22 cellular contexts compared by ENCODE assay signal in the genomic region with DNA sequence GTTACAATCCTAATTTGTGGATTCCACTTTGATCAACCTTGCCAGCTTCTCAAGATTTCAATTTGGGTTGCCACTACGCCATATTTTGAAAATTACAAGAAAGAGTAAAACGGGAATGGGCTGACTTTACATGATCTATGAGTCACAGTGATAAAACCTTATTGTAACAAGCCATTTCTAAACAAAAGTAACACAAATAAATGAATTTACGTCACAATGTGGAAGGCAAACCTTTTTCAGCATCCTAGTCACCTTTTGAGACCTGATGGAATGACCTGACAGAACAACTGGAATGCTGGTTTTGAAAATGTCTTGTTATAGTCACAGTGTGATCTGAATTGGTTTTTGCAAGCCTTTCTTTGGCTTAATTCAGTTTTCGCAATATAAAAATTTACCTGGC.
DNase-seq lines count a peak whose midpoint lies in the region; FAIRE-seq and TF ChIP-seq lines count a peak whose summit lies in the region.
"Had no signal": no experiment of that assay in that cellular context is flagged by ENCODE, and none has a peak within 500 bp of the region (broad histone marks: within the 10 kb centered on the region; RNA-seq: fewer than 3 reads in every experiment).

No MANE protein-coding gene starts in this region.

- peaks cover 2% of the 10 kb centered on the region; the same call in 1 of the 2 replicates for H3K36me3 ChIP-seq in KMS-11 (ENCODE audit: insufficient read depth)
- no peaks in the 10 kb centered on the region for H3K36me3 ChIP-seq in small intestine (ENCODE audit: control insufficient read depth in 2 of 2, insufficient read depth in 2 of 2, low read length in 2 of 2)
- H3K36me3 ChIP-seq: ascending aorta, ovary, transverse colon had no signal

- peak; percentile 71 for DNase-seq in ELR (ENCODE audit: low read depth)
- no peak for DNase-seq in chondrocyte (ENCODE audit: low spot score)
- no peak for DNase-seq in osteocyte (ENCODE audit: extremely low spot score, unreplicated experiment)
- no peak for DNase-seq in DMS 273 treated with DMSO at 0.1 percent for 48 hours (lab: John Stamatoyannopoulos, UW)
- DNase-seq in small intestine = no peak
- DNase-seq in OCI-M1 (lab: John Stamatoyannopoulos, UW) = no peak
- DNase-seq: activated CD4-positive, alpha-beta T cell treated with anti-CD3 and anti-CD28 coated beads, Interleukin-2, amount 10 ng/mL, durations not matched to agents 7 days and 5 days; activated naive CD4-positive, alpha-beta T cell treated with anti-CD3 and anti-CD28 coated beads, Interleukin-2, amount 10 ng/mL, durations not matched to agents 7 days and 5 days; foreskin fibroblast; hypothalamus; Karpas-422; NCI-H1105; NCI-H69; ovary; SHP77; stimulated activated CD4-positive, alpha-beta T cell treated with anti-CD3 and anti-CD28 coated beads, Interleukin-1b, Interleukin-23, amount 100 ng/mL, for 48 hours; stimulated activated naive CD8-positive, alpha-beta T cell treated with anti-CD3 and anti-CD28 coated beads, Interleukin-15, amount 100 ng/mL, for 72 hours; T-helper 1 cell; transverse colon had no signal

- H3K9ac ChIP-seq in KMS-11 = no peak overlapping the region
- H3K9ac ChIP-seq: BLaER1 had no signal

- H3K27ac ChIP-seq in KMS-11 (peak overlapping the region; percentile 10; the same call in 1 of the 2 replicates), small intestine (ENCODE audit: low read depth in 1 of 2, low read length in 1 of 2) (no peak overlapping the region)
- H3K27ac ChIP-seq: ascending aorta, BLaER1, ovary had no signal

- H3K27me3 Mint-ChIP-seq in chondrocyte (ENCODE audit: low read depth) (no peaks in the 10 kb centered on the region), osteocyte (ENCODE audit: unreplicated experiment) (no peaks in the 10 kb centered on the region)
- H3K27me3 Mint-ChIP-seq: activated CD4-positive, alpha-beta T cell treated with anti-CD3 and anti-CD28 coated beads, Interleukin-2, amount 10 ng/mL, durations not matched to agents 7 days and 5 days; activated naive CD4-positive, alpha-beta T cell treated with anti-CD3 and anti-CD28 coated beads, Interleukin-2, amount 10 ng/mL, durations not matched to agents 7 days and 5 days; stimulated activated naive CD8-positive, alpha-beta T cell treated with anti-CD3 and anti-CD28 coated beads, Interleukin-15, amount 100 ng/mL, for 72 hours had no signal

- no peaks in the 10 kb centered on the region; the same call in 1 of the 2 replicates for H4K20me1 ChIP-seq in KMS-11 (ENCODE audit: insufficient read depth)
- H4K20me1 ChIP-seq: BLaER1 had no signal

- H3K4me2 ChIP-seq in KMS-11 = peak overlapping the region; percentile 2; the same call in 1 of the 2 replicates
- H3K4me2 ChIP-seq: BLaER1 had no signal

- no peaks in the 10 kb centered on the region for H3K9me3 ChIP-seq in small intestine (ENCODE audit: control insufficient read depth, low read depth)
- H3K9me3 ChIP-seq: ascending aorta, ovary, transverse colon had no signal

- H3K27me3 ChIP-seq in KMS-11 (ENCODE audit: insufficient read depth, low read depth) (no peaks in the 10 kb centered on the region), small intestine (ENCODE audit: control insufficient read depth in 2 of 2, insufficient read depth in 2 of 2, low read length in 2 of 2) (no peaks in the 10 kb centered on the region)
- H3K27me3 ChIP-seq: ascending aorta, BLaER1, ovary, transverse colon had no signal

- H3K4me3 ChIP-seq in KMS-11 (IDR thresholded peaks at IDR 0.05; ENCODE audit: insufficient read depth, low read depth, low read length) (no peak overlapping the region), small intestine (ENCODE audit: low read depth in 1 of 2, low read length in 2 of 2) (no peak overlapping the region)
- H3K4me3 ChIP-seq: ascending aorta, BLaER1, ovary, transverse colon had no signal

- H3K36me3 Mint-ChIP-seq in chondrocyte (ENCODE audit: low read depth) (peaks cover 7% of the 10 kb centered on the region), osteocyte (ENCODE audit: unreplicated experiment) (peaks cover 14% of the 10 kb centered on the region)

- H3K27ac Mint-ChIP-seq in chondrocyte (ENCODE audit: unreplicated experiment) (peak overlapping the region; percentile 86), osteocyte (ENCODE audit: unreplicated experiment) (peak overlapping the region; percentile 75)
- H3K27ac Mint-ChIP-seq: activated CD4-positive, alpha-beta T cell treated with anti-CD3 and anti-CD28 coated beads, Interleukin-2, amount 10 ng/mL, durations not matched to agents 7 days and 5 days; activated naive CD4-positive, alpha-beta T cell treated with anti-CD3 and anti-CD28 coated beads, Interleukin-2, amount 10 ng/mL, durations not matched to agents 7 days and 5 days; stimulated activated naive CD8-positive, alpha-beta T cell treated with anti-CD3 and anti-CD28 coated beads, Interleukin-15, amount 100 ng/mL, for 72 hours had no signal

- peaks cover 7% of the 10 kb centered on the region for H3K9me3 Mint-ChIP-seq in chondrocyte (ENCODE audit: low read depth)
- peaks cover 6% of the 10 kb centered on the region for H3K9me3 Mint-ChIP-seq in osteocyte (ENCODE audit: unreplicated experiment)
- H3K9me3 Mint-ChIP-seq: activated naive CD4-positive, alpha-beta T cell treated with anti-CD3 and anti-CD28 coated beads, Interleukin-2, amount 10 ng/mL, durations not matched to agents 7 days and 5 days; stimulated activated naive CD8-positive, alpha-beta T cell treated with anti-CD3 and anti-CD28 coated beads, Interleukin-15, amount 100 ng/mL, for 72 hours had no signal

- H3K4me3 Mint-ChIP-seq in chondrocyte (ENCODE audit: unreplicated experiment) = no peak overlapping the region
- no peak overlapping the region for H3K4me3 Mint-ChIP-seq in osteocyte (ENCODE audit: unreplicated experiment)
- H3K4me3 Mint-ChIP-seq: activated CD4-positive, alpha-beta T cell treated with anti-CD3 and anti-CD28 coated beads, Interleukin-2, amount 10 ng/mL, durations not matched to agents 7 days and 5 days; activated naive CD4-positive, alpha-beta T cell treated with anti-CD3 and anti-CD28 coated beads, Interleukin-2, amount 10 ng/mL, durations not matched to agents 7 days and 5 days; stimulated activated naive CD8-positive, alpha-beta T cell treated with anti-CD3 and anti-CD28 coated beads, Interleukin-15, amount 100 ng/mL, for 72 hours had no signal

- H3K4me1 Mint-ChIP-seq in chondrocyte (ENCODE audit: low read depth) = peaks cover 90% of the 10 kb centered on the region
- peaks cover 82% of the 10 kb centered on the region for H3K4me1 Mint-ChIP-seq in osteocyte (ENCODE audit: unreplicated experiment)

- 77 to 88% (median 81%) methylated on average over 4 of the region's 4 CpGs for WGBS in small intestine, 3 donors

- H3K4me1 ChIP-seq in KMS-11 (ENCODE audit: low read depth, poor library complexity, severe bottlenecking) (peaks cover 100% of the 10 kb centered on the region), small intestine (ENCODE audit: control insufficient read depth in 2 of 2, insufficient read depth in 1 of 2, low read depth in 1 of 2, low read length in 1 of 2) (peaks cover 0 to 3% of the 10 kb centered on the region in 2 donors)

- no peak for TF ChIP-seq CTCF in KMS-11 (conservative IDR thresholded peaks at IDR 0.05; ENCODE audit: low read depth, low read length)
- TF ChIP-seq CTCF in chondrocyte (IDR thresholded peaks at IDR 0.05) = no peak
- TF ChIP-seq CTCF in osteocyte (IDR thresholded peaks at IDR 0.05) = no peak

- H3K79me2 ChIP-seq in KMS-11 (ENCODE audit: insufficient read depth, low read depth) = peaks cover 99% of the 10 kb centered on the region

- FAIRE-seq in small intestine (lab: Jason Lieb, UNC) = no peak

- no peak overlapping the region for H2AFZ ChIP-seq in KMS-11 (ENCODE audit: low read depth)
